In genomic region chr10:7826971-7827370, GRCh38 we compare ENCODE assay signal across 10 cellular contexts. TPM values are rescaled to one million over a fixed set of nuclear protein-coding genes. Genes with fewer than 3 reads are reported as not detected.
DNase-seq lines count a peak whose midpoint lies in the region; ATAC-seq and TF ChIP-seq lines count a peak whose summit lies in the region.
"Had no signal": no experiment of that assay in that cellular context is flagged by ENCODE, and none has a peak within 500 bp of the region (broad histone marks: within the 10 kb centered on the region; RNA-seq: fewer than 3 reads in every experiment).

No MANE protein-coding gene starts in this region.

- no TSS peak for BruUV-seq in A673 (replicated peaks; lab: Mats Ljungman, UMichigan)

- CTCF ChIA-PET in A673 (lab: Charles Lee) (interaction anchor here (0.6 kb wide), 1 partner anchor 45 kb away, joined by 3 read pairs; no protein-coding TSS in a partner anchor), WTC11 (lab: Charles Lee) (no interaction called here)

- H3K27me3 Mint-ChIP-seq in WTC11 (ENCODE audit: low read depth) = no peaks in the 10 kb centered on the region
- H3K27me3 Mint-ChIP-seq: type B pancreatic cell had no signal

- intact Hi-C loops in A673 (cut with micrococcal nuclease; ENCODE audit: unreplicated experiment) (no loop called here), left ventricle myocardium inferior (cut with micrococcal nuclease) (no loop called here)

- no peak overlapping the region; the same call in 1 of the 2 replicates for H3K27ac Mint-ChIP-seq in WTC11
- H3K27ac Mint-ChIP-seq: type B pancreatic cell had no signal

- H3K36me3 Mint-ChIP-seq in WTC11 = peaks cover 22% of the 10 kb centered on the region

- no peaks in the 10 kb centered on the region for H3K4me1 ChIP-seq in A673 (ENCODE audit: insufficient read depth, low read length, poor library complexity, severe bottlenecking)
- peaks cover 35% of the 10 kb centered on the region for H3K4me1 ChIP-seq in left ventricle myocardium inferior

- H3K36me3 ChIP-seq in A673 (ENCODE audit: insufficient read depth, low read length, poor library complexity, severe bottlenecking) = peaks cover 17% of the 10 kb centered on the region
- H3K36me3 ChIP-seq in left ventricle myocardium inferior = peaks cover 24% of the 10 kb centered on the region

- H3K9me3 ChIP-seq in A673 (ENCODE audit: low read depth, low read length, poor library complexity, severe bottlenecking) (no peaks in the 10 kb centered on the region), left ventricle myocardium inferior (replicated peaks) (no peaks in the 10 kb centered on the region)

- no peaks in the 10 kb centered on the region for H3K9me3 Mint-ChIP-seq in WTC11
- H3K9me3 Mint-ChIP-seq: type B pancreatic cell had no signal

- TF ChIP-seq CTCF in A673 (conservative IDR thresholded peaks at IDR 0.05; ENCODE audit: low read depth, low read length) = no peak
- TF ChIP-seq CTCF in WTC11 (IDR thresholded peaks at IDR 0.05) = no peak
- peak; percentile 32 for TF ChIP-seq CTCF in left ventricle myocardium inferior (IDR thresholded peaks at IDR 0.05; ENCODE audit: borderline replicate concordance)

- H3K27ac ChIP-seq in A673 (ENCODE audit: low read depth, low read length, poor library complexity, severe bottlenecking) (no peak overlapping the region), left ventricle myocardium inferior (replicated peaks) (peak overlapping the region; percentile 19)

- no peak overlapping the region for H3K4me3 Mint-ChIP-seq in WTC11
- H3K4me3 Mint-ChIP-seq: type B pancreatic cell had no signal

- POLR2A ChIA-PET in A673 (lab: Charles Lee; ENCODE audit: low non-redundant PET) (no interaction called here), WTC11 (lab: Charles Lee) (interaction anchor here (0.6 kb wide), 1 partner anchor 9 kb away, joined by 3 read pairs; the partner anchor contains the start of gene TAF3)

- H3K27me3 ChIP-seq in A673 (replicated peaks; ENCODE audit: insufficient read depth, low read depth, low read length, poor library complexity) (no peaks in the 10 kb centered on the region), left ventricle myocardium inferior (ENCODE audit: low read depth) (no peaks in the 10 kb centered on the region)

- H3K4me3 ChIP-seq in A673 (ENCODE audit: low read depth, low read length, poor library complexity, severe bottlenecking) (no peak overlapping the region), left ventricle myocardium inferior (no peak overlapping the region)

- DNase-seq in A673 (ENCODE audit: low spot score) = peak; percentile 15
- peak; percentile 68 for DNase-seq in H4 (ENCODE audit: low spot score)
- DNase-seq in WTC11 (ENCODE audit: low spot score) = no peak
- DNase-seq in left ventricle myocardium inferior = no peak
- no peak for DNase-seq in NCI-H510A treated with DMSO at 0.1 percent for 48 hours (lab: John Stamatoyannopoulos, UW)
- DNase-seq: NCI-H2171 treated with DMSO at 0.1 percent for 48 hours had no signal

- peaks cover 8% of the 10 kb centered on the region for H3K4me1 Mint-ChIP-seq in WTC11

- peak; percentile 53; the same call in 1 of the 2 replicates for ATAC-seq in WTC11
- no peak for ATAC-seq in HG02884 (IDR thresholded peaks at IDR 0.05; ENCODE audit: unreplicated experiment)
- ATAC-seq in esophagus mucosa = no peak
- ATAC-seq in HG03354 (IDR thresholded peaks at IDR 0.05; ENCODE audit: poor library complexity, severe bottlenecking, unreplicated experiment) = no peak

TF ChIP-seq in WTC11, 78 proteins besides CTCF, POLR2A, EP300 and RAD21:
- TF ChIP-seq USF1 (CRISPR knock-in tag; IDR thresholded peaks at IDR 0.05) (no peak), NFATC4 (CRISPR knock-in tag; IDR thresholded peaks at IDR 0.05) (no peak), ZNF423 (CRISPR knock-in tag; IDR thresholded peaks at IDR 0.05) (no peak), ZNF219 (CRISPR knock-in tag; IDR thresholded peaks at IDR 0.05; ENCODE audit: borderline replicate concordance) (no peak), PRRX2 (CRISPR knock-in tag; IDR thresholded peaks at IDR 0.05) (no peak)

RNA-seq across cellular contexts. Expression of gene TAF3, which starts 8.7 kb away (rescaled TPM):
- total RNA-seq in A673 (2021) (12.3 and 14.0 TPM in 2 replicates), WTC11 (2021) (8.0 to 8.9 TPM (median 8.1 TPM) in 3 replicates), left ventricle myocardium inferior (12.7 TPM), esophagus mucosa (3.3 TPM)
- total RNA-seq in H4 (2014; rRNA removed; shearing (Covaris generic)) = 0.72 and 2.0 TPM in 2 replicates

RNA-seq across cellular contexts. Expression of gene ATP5F1C, which starts 39.0 kb away (rescaled TPM):
- total RNA-seq in A673 (2021) (401 and 419 TPM in 2 replicates), WTC11 (2021) (262 to 288 TPM (median 270 TPM) in 3 replicates), left ventricle myocardium inferior (743 TPM), esophagus mucosa (316 TPM)
- 437 and 468 TPM in 2 replicates for total RNA-seq in H4 (2014; rRNA removed; shearing (Covaris generic))

RNA-seq across cellular contexts. Expression of gene KIN, which starts 39.2 kb away (rescaled TPM):
- total RNA-seq in A673 (2021) = 14.9 and 16.3 TPM in 2 replicates
- 5.9 and 6.1 TPM in 2 replicates for total RNA-seq in H4 (2014; rRNA removed; shearing (Covaris generic))
- 13.1 to 17.9 TPM (median 13.5 TPM) in 3 replicates for total RNA-seq in WTC11 (2021)
- 10.0 TPM for total RNA-seq in left ventricle myocardium inferior
- total RNA-seq in esophagus mucosa = 8.3 TPM

Comparison
In these comparisons a context has a peak if more than half of its experiments do, and no peak if none do; other contexts are left out.
1. DNase-seq: peak in A673 (single experiment) and H4 (single experiment); none in WTC11 (single experiment), left ventricle myocardium inferior (single experiment) and NCI-H510A treated with DMSO at 0.1 percent for 48 hours (single experiment).